Comparison of ENCODE assay signal across 1 cellular context in the genomic region with DNA sequence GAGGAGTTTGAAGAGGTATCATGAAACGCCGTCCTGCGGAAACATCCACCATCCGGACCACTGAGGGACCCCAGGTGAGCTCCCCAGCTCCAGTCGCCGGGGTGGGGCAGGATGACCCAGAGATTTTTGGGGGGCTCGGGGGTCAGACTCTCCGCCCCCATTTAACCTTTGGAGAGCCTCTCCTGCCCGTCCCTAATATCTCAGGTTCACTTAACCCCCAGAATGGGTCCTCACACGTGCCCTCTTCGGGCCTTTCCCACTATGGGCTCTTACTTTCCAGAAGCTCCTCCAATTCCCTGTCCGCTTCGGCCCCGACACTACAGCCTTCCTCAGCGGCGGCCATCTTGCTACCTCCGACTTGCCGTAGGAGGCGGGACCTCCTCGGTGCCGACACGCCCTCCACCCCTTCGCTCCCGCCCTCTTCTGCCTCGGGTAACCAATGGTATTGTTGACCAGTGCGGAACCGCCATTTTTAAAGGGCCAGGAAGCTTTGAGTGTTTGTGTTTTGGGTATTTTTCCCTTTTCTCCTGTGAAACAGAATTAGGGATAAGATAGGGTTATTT.
A peak's percentile ranks its signal among the peaks of the same experiment; 100 is the strongest.
TF ChIP-seq lines count a peak whose summit lies in the region.

A gene with protein sequence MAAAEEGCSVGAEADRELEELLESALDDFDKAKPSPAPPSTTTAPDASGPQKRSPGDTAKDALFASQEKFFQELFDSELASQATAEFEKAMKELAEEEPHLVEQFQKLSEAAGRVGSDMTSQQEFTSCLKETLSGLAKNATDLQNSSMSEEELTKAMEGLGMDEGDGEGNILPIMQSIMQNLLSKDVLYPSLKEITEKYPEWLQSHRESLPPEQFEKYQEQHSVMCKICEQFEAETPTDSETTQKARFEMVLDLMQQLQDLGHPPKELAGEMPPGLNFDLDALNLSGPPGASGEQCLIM (minus strand): TSS at position 352 of the 563 bp plus-strand sequence. CDS start 9 bp downstream, at position 343.

TF ChIP-seq in K562, 482 proteins besides CTCF, POLR2A, EP300 and RAD21 (continued from another document):
- TF ChIP-seq ZFPM2 (CRISPR knock-in tag; IDR thresholded peaks at IDR 0.05) (no peak), HCFC1 (IDR thresholded peaks at IDR 0.05; ENCODE audit: low read depth, low read length) (peak; percentile 57), SLC30A9 (CRISPR knock-in tag; IDR thresholded peaks at IDR 0.05) (no peak), FOXM1 (IDR thresholded peaks at IDR 0.05; ENCODE audit: low read depth) (peak; percentile 28; the same call in 1 of the 2 replicates), FOXM1 (CRISPR knock-in tag; IDR thresholded peaks at IDR 0.05; ENCODE audit: low read depth) (no peak), CBX3 (IDR thresholded peaks at IDR 0.05; ENCODE audit: borderline replicate concordance in 1 of 2, low read length in 2 of 2) (peak in 1 of 2 experiments; percentile 13; a peak in 1 of 3 replicates), TAF7 (tag; IDR thresholded peaks at IDR 0.05) (peak; percentile 86), PML (IDR thresholded peaks at IDR 0.05; ENCODE audit: low read length) (peak; percentile 60; the same call in 1 of the 2 replicates), CBFA2T3 (IDR thresholded peaks at IDR 0.05) (no peak)
- TF ChIP-seq, protein P1, sequence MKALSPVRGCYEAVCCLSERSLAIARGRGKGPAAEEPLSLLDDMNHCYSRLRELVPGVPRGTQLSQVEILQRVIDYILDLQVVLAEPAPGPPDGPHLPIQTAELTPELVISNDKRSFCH (CRISPR knock-in tag; IDR thresholded peaks at IDR 0.05) = no peak
- TF ChIP-seq, protein P1 (tag; IDR thresholded peaks at IDR 0.05) = no peak
- TF ChIP-seq, protein P2, sequence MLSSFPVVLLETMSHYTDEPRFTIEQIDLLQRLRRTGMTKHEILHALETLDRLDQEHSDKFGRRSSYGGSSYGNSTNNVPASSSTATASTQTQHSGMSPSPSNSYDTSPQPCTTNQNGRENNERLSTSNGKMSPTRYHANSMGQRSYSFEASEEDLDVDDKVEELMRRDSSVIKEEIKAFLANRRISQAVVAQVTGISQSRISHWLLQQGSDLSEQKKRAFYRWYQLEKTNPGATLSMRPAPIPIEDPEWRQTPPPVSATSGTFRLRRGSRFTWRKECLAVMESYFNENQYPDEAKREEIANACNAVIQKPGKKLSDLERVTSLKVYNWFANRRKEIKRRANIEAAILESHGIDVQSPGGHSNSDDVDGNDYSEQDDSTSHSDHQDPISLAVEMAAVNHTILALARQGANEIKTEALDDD (IDR thresholded peaks at IDR 0.05) = peak; percentile 3; the same call in 1 of the 2 replicates
